In genomic region chr17:27532269-27533067, GRCh38 we compare ENCODE assay signal across 1 cellular context.
TF ChIP-seq lines count a peak whose summit lies in the region.

No MANE protein-coding gene starts in this region.

TF ChIP-seq in GM23338, 12 proteins besides CTCF, POLR2A, EP300 and RAD21 (continued from another document):
- TF ChIP-seq NANOG (IDR thresholded peaks at IDR 0.05; ENCODE audit: borderline replicate concordance), result no peak
